ENCODE assay signal across 28 cellular contexts in genomic region chr7:2029211-2029905, GRCh38.
DNase-seq lines count a peak whose midpoint lies in the region; ATAC-seq, FAIRE-seq and TF ChIP-seq lines count a peak whose summit lies in the region.
"Had no signal": no experiment of that assay in that cellular context is flagged by ENCODE, and none has a peak within 500 bp of the region (broad histone marks: within the 10 kb centered on the region; RNA-seq: fewer than 3 reads in every experiment).

No MANE protein-coding gene starts in this region.

- CTCF ChIA-PET in WTC11 (lab: Charles Lee) = no interaction called here

- no peak overlapping the region for H3K4me3 ChIP-seq in lower lobe of right lung
- H3K4me3 ChIP-seq: A549, gastroesophageal sphincter, lung, mucosa of descending colon, neural progenitor cell, SK-N-MC, thoracic aorta, vagina had no signal

- intact Hi-C loops in lower lobe of right lung (cut with DNase I) = no loop called here

- H3K4me1 ChIP-seq in lower lobe of right lung = no peaks in the 10 kb centered on the region
- H3K4me1 ChIP-seq: A549, vagina had no signal

- H3K27me3 ChIP-seq in lower lobe of right lung (ENCODE audit: low read depth) = no peaks in the 10 kb centered on the region
- H3K27me3 ChIP-seq: gastroesophageal sphincter, neural progenitor cell, vagina had no signal

- peaks cover 36% of the 10 kb centered on the region for H3K36me3 Mint-ChIP-seq in activated naive CD8-positive, alpha-beta T cell treated with anti-CD3 and anti-CD28 coated beads, Interleukin-2, amount 10 ng/mL, durations not matched to agents 7 days and 5 days
- H3K36me3 Mint-ChIP-seq in activated naive CD8-positive, alpha-beta T cell treated with anti-CD3 and anti-CD28 coated beads, Interleukin-2, amount 50 U/mL, for 24 hours (ENCODE audit: low read depth) = peaks cover 41% of the 10 kb centered on the region
- peaks cover 29% of the 10 kb centered on the region for H3K36me3 Mint-ChIP-seq in WTC11

- peaks cover 30% of the 10 kb centered on the region for H3K9me3 ChIP-seq in lower lobe of right lung

- peak; percentile 14 for DNase-seq in activated naive CD8-positive, alpha-beta T cell treated with anti-CD3 and anti-CD28 coated beads, Interleukin-2, amount 10 ng/mL, durations not matched to agents 7 days and 5 days
- no peak for DNase-seq in activated naive CD8-positive, alpha-beta T cell treated with anti-CD3 and anti-CD28 coated beads, Interleukin-2, amount 50 U/mL, for 24 hours
- DNase-seq in WTC11 (ENCODE audit: low spot score) (peak; percentile 7), lower lobe of right lung (peak; percentile 12), urothelium cell line (ENCODE audit: low spot score) (no peak), NCI-H345 (lab: John Stamatoyannopoulos, UW) (no peak), NCI-H748 treated with DMSO at 0.1 percent for 48 hours (lab: John Stamatoyannopoulos, UW) (no peak), NCI-H187 treated with DMSO at 0.1 percent for 48 hours (lab: John Stamatoyannopoulos, UW) (no peak)
- DNase-seq: activated CD4-positive, CD25-positive, alpha-beta regulatory T cell treated with anti-CD3 and anti-CD28 coated beads, Interleukin-2, amount 50 U/mL, for 72 hours; activated CD8-positive, alpha-beta T cell treated with anti-CD3 and anti-CD28 coated beads for 36 hours; AML-193; hypothalamus; NCI-H1105; NCI-H2081; NCI-H446 treated with DMSO at 0.1 percent for 48 hours; stimulated activated naive CD4-positive, alpha-beta T cell treated with Interleukin-2 at 50 U/mL for 16 hours had no signal

- H3K27ac Mint-ChIP-seq in activated naive CD8-positive, alpha-beta T cell treated with anti-CD3 and anti-CD28 coated beads, Interleukin-2, amount 10 ng/mL, durations not matched to agents 7 days and 5 days = no peak overlapping the region
- H3K27ac Mint-ChIP-seq in activated naive CD8-positive, alpha-beta T cell treated with anti-CD3 and anti-CD28 coated beads, Interleukin-2, amount 50 U/mL, for 24 hours = no peak overlapping the region
- no peak overlapping the region for H3K27ac Mint-ChIP-seq in WTC11
- H3K27ac Mint-ChIP-seq: activated CD8-positive, alpha-beta T cell treated with anti-CD3 and anti-CD28 coated beads for 36 hours; neural progenitor cell; T-helper 1 cell treated with Interleukin-12 subunit alpha and Interleukin-12 subunit beta and Interleukin-4 antibody, amounts not matched to agents 30 μg/mL and 1 μg/mL, for 36 hours had no signal

- POLR2A ChIA-PET in activated naive CD8-positive, alpha-beta T cell treated with anti-CD3 and anti-CD28 coated beads, Interleukin-2, amount 10 ng/mL, durations not matched to agents 7 days and 5 days (lab: Charles Lee) = no interaction called here
- POLR2A ChIA-PET in WTC11 (lab: Charles Lee) = no interaction called here

- peaks cover 27% of the 10 kb centered on the region for H3K9me3 Mint-ChIP-seq in activated naive CD8-positive, alpha-beta T cell treated with anti-CD3 and anti-CD28 coated beads, Interleukin-2, amount 10 ng/mL, durations not matched to agents 7 days and 5 days
- peaks cover 40% of the 10 kb centered on the region for H3K9me3 Mint-ChIP-seq in activated naive CD8-positive, alpha-beta T cell treated with anti-CD3 and anti-CD28 coated beads, Interleukin-2, amount 50 U/mL, for 24 hours
- H3K9me3 Mint-ChIP-seq in WTC11 = peaks cover 34% of the 10 kb centered on the region

- H3K36me3 ChIP-seq in lower lobe of right lung = no peaks in the 10 kb centered on the region
- H3K36me3 ChIP-seq: gastroesophageal sphincter, thoracic aorta, vagina had no signal

- peaks cover 1% of the 10 kb centered on the region for H3K27me3 Mint-ChIP-seq in activated naive CD8-positive, alpha-beta T cell treated with anti-CD3 and anti-CD28 coated beads, Interleukin-2, amount 10 ng/mL, durations not matched to agents 7 days and 5 days
- H3K27me3 Mint-ChIP-seq in activated naive CD8-positive, alpha-beta T cell treated with anti-CD3 and anti-CD28 coated beads, Interleukin-2, amount 50 U/mL, for 24 hours = no peaks in the 10 kb centered on the region
- H3K27me3 Mint-ChIP-seq in WTC11 (ENCODE audit: low read depth) = no peaks in the 10 kb centered on the region
- H3K27me3 Mint-ChIP-seq: activated CD8-positive, alpha-beta T cell treated with anti-CD3 and anti-CD28 coated beads for 36 hours had no signal

- TF ChIP-seq CTCF in WTC11 (IDR thresholded peaks at IDR 0.05) = no peak
- TF ChIP-seq CTCF in lower lobe of right lung (IDR thresholded peaks at IDR 0.05) = no peak

- peak; percentile 72 for FAIRE-seq in urothelium cell line (lab: Jason Lieb, UNC)
- FAIRE-seq: A549, endothelial cell of umbilical vein, islet of Langerhans, TTC549 had no signal

- ATAC-seq in activated naive CD8-positive, alpha-beta T cell treated with anti-CD3 and anti-CD28 coated beads, Interleukin-2, amount 10 ng/mL, durations not matched to agents 7 days and 5 days (ENCODE audit: low read depth) = no peak
- ATAC-seq in activated naive CD8-positive, alpha-beta T cell treated with anti-CD3 and anti-CD28 coated beads, Interleukin-2, amount 50 U/mL, for 24 hours = no peak
- ATAC-seq in WTC11 = no peak
- ATAC-seq in lower lobe of right lung = no peak
- ATAC-seq: A549; activated CD8-positive, alpha-beta T cell treated with anti-CD3 and anti-CD28 coated beads for 36 hours; gastroesophageal sphincter; mucosa of descending colon had no signal

- H3K4me3 Mint-ChIP-seq in activated naive CD8-positive, alpha-beta T cell treated with anti-CD3 and anti-CD28 coated beads, Interleukin-2, amount 10 ng/mL, durations not matched to agents 7 days and 5 days = no peak overlapping the region
- no peak overlapping the region for H3K4me3 Mint-ChIP-seq in activated naive CD8-positive, alpha-beta T cell treated with anti-CD3 and anti-CD28 coated beads, Interleukin-2, amount 50 U/mL, for 24 hours
- no peak overlapping the region for H3K4me3 Mint-ChIP-seq in WTC11
- H3K4me3 Mint-ChIP-seq: activated CD8-positive, alpha-beta T cell treated with anti-CD3 and anti-CD28 coated beads for 36 hours; neural progenitor cell; T-helper 1 cell treated with Interleukin-12 subunit alpha and Interleukin-12 subunit beta and Interleukin-4 antibody, amounts not matched to agents 30 μg/mL and 1 μg/mL, for 36 hours had no signal

- peaks cover 12% of the 10 kb centered on the region for H3K4me1 Mint-ChIP-seq in activated naive CD8-positive, alpha-beta T cell treated with anti-CD3 and anti-CD28 coated beads, Interleukin-2, amount 10 ng/mL, durations not matched to agents 7 days and 5 days
- H3K4me1 Mint-ChIP-seq in activated naive CD8-positive, alpha-beta T cell treated with anti-CD3 and anti-CD28 coated beads, Interleukin-2, amount 50 U/mL, for 24 hours = peaks cover 34% of the 10 kb centered on the region
- peaks cover 12% of the 10 kb centered on the region for H3K4me1 Mint-ChIP-seq in WTC11

- no peak overlapping the region for H3K27ac ChIP-seq in lower lobe of right lung
- H3K27ac ChIP-seq: A549, gastroesophageal sphincter, neural progenitor cell, SK-N-MC, thoracic aorta, vagina had no signal

TF ChIP-seq in WTC11, 78 proteins besides CTCF, POLR2A, EP300 and RAD21 (continues in another document):
- TF ChIP-seq E2F5 (CRISPR knock-in tag; IDR thresholded peaks at IDR 0.05) = no peak
- no peak for TF ChIP-seq AFF4 (CRISPR knock-in tag; IDR thresholded peaks at IDR 0.05; ENCODE audit: borderline replicate concordance)
- TF ChIP-seq IRF2 (CRISPR knock-in tag; IDR thresholded peaks at IDR 0.05; ENCODE audit: borderline replicate concordance, low read depth) = no peak
- TF ChIP-seq USF1 (CRISPR knock-in tag; IDR thresholded peaks at IDR 0.05) = no peak

Comparison
In these comparisons a context has a peak if more than half of its experiments do, and no peak if none do; other contexts are left out.
1. DNase-seq: peak in activated naive CD8-positive, alpha-beta T cell treated with anti-CD3 and anti-CD28 coated beads, Interleukin-2, amount 10 ng/mL, durations not matched to agents 7 days and 5 days (single experiment), WTC11 (single experiment) and lower lobe of right lung (single experiment); none in activated naive CD8-positive, alpha-beta T cell treated with anti-CD3 and anti-CD28 coated beads, Interleukin-2, amount 50 U/mL, for 24 hours (single experiment), urothelium cell line (single experiment), NCI-H345 (single experiment), NCI-H748 treated with DMSO at 0.1 percent for 48 hours (single experiment) and NCI-H187 treated with DMSO at 0.1 percent for 48 hours (single experiment).